In genomic region chr5:173039964-173040363, GRCh38 we compare ENCODE assay signal across 10 cellular contexts.
"Had no signal": no experiment of that assay in that cellular context is flagged by ENCODE, and none has a peak within 500 bp of the region (broad histone marks: within the 10 kb centered on the region; RNA-seq: fewer than 3 reads in every experiment).

No MANE protein-coding gene starts in this region.

- ATAC-seq: left colon, right lobe of liver had no signal

- H3K27me3 ChIP-seq: esophagus squamous epithelium, right lobe of liver, stomach had no signal

- DNase-seq: esophagus squamous epithelium, foreskin fibroblast, immature natural killer cell, left colon, occipital lobe, psoas muscle, right lobe of liver, stomach had no signal

- H3K4me3 ChIP-seq: esophagus squamous epithelium, lung, psoas muscle, right lobe of liver, stomach had no signal

- H3K4me3 Mint-ChIP-seq: immature natural killer cell, nephron had no signal

- H3K9me3 Mint-ChIP-seq: immature natural killer cell had no signal
